8 cellular contexts compared by ENCODE assay signal in genomic region chr3:32177702-32178198, GRCh38.
DNase-seq lines count a peak whose midpoint lies in the region; ATAC-seq and TF ChIP-seq lines count a peak whose summit lies in the region.

No MANE protein-coding gene starts in this region.

- intact Hi-C loops in colonic mucosa (cut with DNase I) (loop anchor here (5.0 to 10.0 kb wide), 4 partner anchors 120 to 287 kb away; no protein-coding TSS in a partner anchor), lower lobe of right lung (cut with DNase I) (no loop called here), stomach (cut with DNase I; ENCODE audit: low total_unique reads) (no loop called here)

- TF ChIP-seq EP300 in stomach (IDR thresholded peaks at IDR 0.05), result no peak

- DNase-seq in NCI-H1417 (lab: John Stamatoyannopoulos, UW) (peak; percentile 50 to 78 (median 54)), NCI-H1417 treated with DMSO at 0.1 percent for 48 hours (lab: John Stamatoyannopoulos, UW) (no peak), NCI-H2227 (lab: John Stamatoyannopoulos, UW; ENCODE audit: unreplicated experiment) (peak; percentile 67), colonic mucosa (peak; percentile 78), lower lobe of right lung (no peak), stomach (peak; percentile 77)

- no peaks in the 10 kb centered on the region for H3K4me1 ChIP-seq in colonic mucosa
- peaks cover 12% of the 10 kb centered on the region for H3K4me1 ChIP-seq in lower lobe of right lung
- peaks cover 4 to 15% (median 10%) of the 10 kb centered on the region in 4 donors for H3K4me1 ChIP-seq in stomach

- no peak overlapping the region for H3K9ac ChIP-seq in colonic mucosa (ENCODE audit: low read depth in 2 of 2, low read length in 2 of 2)

- H3K36me3 ChIP-seq in colonic mucosa, result no peaks in the 10 kb centered on the region
- H3K36me3 ChIP-seq in lower lobe of right lung, result no peaks in the 10 kb centered on the region
- no peaks in the 10 kb centered on the region for H3K36me3 ChIP-seq in stomach

- H3K27ac ChIP-seq in colonic mucosa (no peak overlapping the region), lower lobe of right lung (no peak overlapping the region), stomach (no peak overlapping the region)

- H3K9me3 ChIP-seq in colonic mucosa (no peaks in the 10 kb centered on the region), lower lobe of right lung (no peaks in the 10 kb centered on the region), stomach (no peaks in the 10 kb centered on the region)

- ATAC-seq in HG02798 (IDR thresholded peaks at IDR 0.05; ENCODE audit: poor library complexity, unreplicated experiment) (peak; percentile 58), lower lobe of right lung (peak; percentile 94 to 95)

- no peak for TF ChIP-seq POLR2A in stomach (IDR thresholded peaks at IDR 0.05)

- WGBS in stomach, 5 donors, result 17 to 32% (median 31%) methylated on average over 5 of the region's 5 CpGs

- H3K27me3 ChIP-seq in colonic mucosa, result no peaks in the 10 kb centered on the region
- H3K27me3 ChIP-seq in lower lobe of right lung (ENCODE audit: low read depth), result no peaks in the 10 kb centered on the region
- H3K27me3 ChIP-seq in stomach, result no peaks in the 10 kb centered on the region

- peak; percentile 73 for TF ChIP-seq CTCF in WI38 (IDR thresholded peaks at IDR 0.05; ENCODE audit: low read depth, low read length)
- peak; percentile 73 for TF ChIP-seq CTCF in colonic mucosa (IDR thresholded peaks at IDR 0.05)
- peak; percentile 79 for TF ChIP-seq CTCF in lower lobe of right lung (IDR thresholded peaks at IDR 0.05)
- TF ChIP-seq CTCF in stomach (IDR thresholded peaks at IDR 0.05), result peak in 5 of 7 experiments; percentile 43 to 89 (median 77)

- no peak overlapping the region for H3K4me3 ChIP-seq in WI38 (ENCODE audit: low read depth, low read length)
- no peak overlapping the region for H3K4me3 ChIP-seq in colonic mucosa
- no peak overlapping the region for H3K4me3 ChIP-seq in lower lobe of right lung
- H3K4me3 ChIP-seq in stomach, result no peak overlapping the region

Comparison
In these comparisons a context has a peak if more than half of its experiments do, and no peak if none do; other contexts are left out.
1. DNase-seq: peak in NCI-H1417 (3 of 3), NCI-H2227 (single experiment), colonic mucosa (single experiment) and stomach (single experiment); none in NCI-H1417 treated with DMSO at 0.1 percent for 48 hours (single experiment) and lower lobe of right lung (single experiment).
2. Peak in every context shown above with its lines, with median percentiles within 50 percentile points of each other: CTCF ChIP-seq.